ENCODE assay signal across 23 cellular contexts in the genomic region with DNA sequence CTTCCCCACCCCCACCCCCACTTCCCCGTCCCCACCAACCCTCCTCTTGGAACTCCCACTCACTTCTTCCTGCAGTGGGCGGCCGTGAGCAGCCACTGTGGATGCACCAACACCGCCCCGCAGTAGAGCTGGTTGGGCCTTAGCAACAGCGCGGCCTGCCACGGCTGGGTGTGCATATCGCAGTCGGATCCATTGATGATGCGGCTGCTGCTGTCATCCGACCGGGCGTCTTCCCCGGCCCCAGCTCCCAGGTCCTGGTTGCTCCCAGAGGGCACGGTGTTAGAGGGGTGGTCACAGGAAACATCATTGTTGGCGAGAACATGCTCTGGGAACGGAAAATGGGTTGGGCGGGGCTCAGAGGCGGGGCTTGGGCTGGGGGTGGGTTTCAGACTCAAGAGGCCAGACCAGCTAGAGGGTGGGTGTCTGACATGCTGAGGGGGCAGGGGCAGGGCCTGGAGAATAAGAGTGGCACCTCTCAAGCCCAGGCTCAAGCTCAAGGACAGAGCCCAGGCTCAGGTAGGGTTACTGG. TPM values are rescaled to one million over a fixed set of nuclear protein-coding genes. Genes with fewer than 3 reads are reported as not detected.
DNase-seq lines count a peak whose midpoint lies in the region; ATAC-seq, FAIRE-seq and TF ChIP-seq lines count a peak whose summit lies in the region.
"Had no signal": no experiment of that assay in that cellular context is flagged by ENCODE, and none has a peak within 500 bp of the region (broad histone marks: within the 10 kb centered on the region; RNA-seq: fewer than 3 reads in every experiment).

No MANE protein-coding gene starts in this region.

- no peaks in the 10 kb centered on the region for H3K79me1 ChIP-seq in H1 (ENCODE audit: low read depth, low read length)
- H3K79me1 ChIP-seq in neuronal stem cell (ENCODE audit: low read depth, low read length): no peaks in the 10 kb centered on the region

- H2BK12ac ChIP-seq in H1 (ENCODE audit: low read depth, low read length) (0 out of 2 replicates have a peak overlapping the region, but pooled peaks have one; percentile 60), neuronal stem cell (ENCODE audit: low read length) (peak overlapping the region; percentile 58)

- dilution Hi-C loops in mammary epithelial cell (cut with HindIII; ENCODE audit: low sequenced_read_pairs): no loop called here

- H3K18ac ChIP-seq in H1 (ENCODE audit: extremely low read depth, low read length) (no peak overlapping the region; the same call in 1 of the 2 replicates), neuronal stem cell (ENCODE audit: low read length) (no peak overlapping the region)

- TF ChIP-seq POLR2A in breast epithelium (IDR thresholded peaks at IDR 0.05) (no peak), H1 (IDR thresholded peaks at IDR 0.05; ENCODE audit: control extremely low read depth in 1 of 2, low read depth in 2 of 2, low read length in 2 of 2) (no peak)

- no peak overlapping the region; the same call in 1 of the 2 replicates for H4K8ac ChIP-seq in H1 (ENCODE audit: extremely low read depth, insufficient read depth, low read length)
- no peak overlapping the region for H4K8ac ChIP-seq in neuronal stem cell (ENCODE audit: low read depth, low read length)

- H3K79me2 ChIP-seq in mammary epithelial cell (ENCODE audit: insufficient read depth, low read length): peaks cover 42% of the 10 kb centered on the region
- no peaks in the 10 kb centered on the region for H3K79me2 ChIP-seq in H1 (ENCODE audit: control insufficient read depth in 1 of 2, insufficient read depth in 2 of 2, low read length in 2 of 2)

- ATAC-seq in HG03039 (IDR thresholded peaks at IDR 0.05; ENCODE audit: unreplicated experiment): no peak
- ATAC-seq: HepG2 had no signal

- H4K5ac ChIP-seq in H1 (ENCODE audit: insufficient read length, low read depth, low read length): no peak overlapping the region

- TF ChIP-seq RAD21 in H1 (IDR thresholded peaks at IDR 0.05 in 1 of 2, conservative IDR thresholded peaks at IDR 0.05 in 1 of 2; ENCODE audit: low read depth in 2 of 2, low read length in 2 of 2): no peak

- no peak overlapping the region for H2AFZ ChIP-seq in mammary epithelial cell (ENCODE audit: low read depth, low read length)
- no peak overlapping the region for H2AFZ ChIP-seq in H1 (ENCODE audit: low read length)
- H2AFZ ChIP-seq in neuronal stem cell (ENCODE audit: low read length): no peak overlapping the region

- no TSS peak for BruUV-seq in mammary epithelial cell (replicated peaks; lab: Mats Ljungman, UMichigan)

- TF ChIP-seq EP300 in H1 (IDR thresholded peaks at IDR 0.05; ENCODE audit: borderline replicate concordance in 1 of 2, low read depth in 2 of 2, low read length in 2 of 2): no peak

- peak overlapping the region; percentile 44 for H3K4me2 ChIP-seq in mammary epithelial cell (ENCODE audit: insufficient read depth, low read depth, low read length)
- no peak overlapping the region for H3K4me2 ChIP-seq in H1 (ENCODE audit: insufficient read depth in 1 of 2, low read depth in 2 of 2, low read length in 2 of 2)
- H3K4me2 ChIP-seq in neuronal stem cell (ENCODE audit: insufficient read depth, low read length, poor library complexity, severe bottlenecking): no peak overlapping the region
- H3K4me2 ChIP-seq: BLaER1 had no signal

- H3K9ac ChIP-seq in mammary epithelial cell (ENCODE audit: insufficient read depth, low read length): no peak overlapping the region
- no peak overlapping the region for H3K9ac ChIP-seq in H1 (replicated peaks in 1 of 4; ENCODE audit: extremely low read depth in 1 of 4, low read depth in 3 of 4, low read length in 3 of 4)
- no peak overlapping the region for H3K9ac ChIP-seq in neuronal stem cell (ENCODE audit: low read depth, low read length, poor library complexity)
- H3K9ac ChIP-seq: BLaER1 had no signal

- H2AK5ac ChIP-seq in H1 (ENCODE audit: low read depth, low read length): no peak overlapping the region
- H2AK5ac ChIP-seq in neuronal stem cell (ENCODE audit: low read depth, low read length): no peak overlapping the region

- H3K4ac ChIP-seq in H1 (replicated peaks; ENCODE audit: insufficient read length, low read depth, low read length): no peak overlapping the region
- H3K4ac ChIP-seq in neuronal stem cell (ENCODE audit: low read length): peak overlapping the region; percentile 37

- no peak overlapping the region for H2BK120ac ChIP-seq in H1 (replicated peaks; ENCODE audit: low read depth, low read length)
- no peak overlapping the region for H2BK120ac ChIP-seq in neuronal stem cell (ENCODE audit: low read depth, low read length)

- WGBS in mammary epithelial cell (ENCODE audit: low coverage, missing lambda C conversion rate): 86% methylated on average over 14 of the region's 20 CpGs
- 88% methylated on average over 18 of the region's 20 CpGs; no CpG with 5 or more reads in 1 of the 2 experiments for WGBS in H1 (ENCODE audit: extremely low coverage in 1 of 2, insufficient coverage in 1 of 2, insufficient read length in 1 of 2, insufficient replicate concordance in 2 of 2, low coverage in 1 of 2, low lambda C conversion rate in 2 of 2, missing lambda C conversion rate in 1 of 2), 2 experiments
- WGBS in neuronal stem cell (ENCODE audit: extremely low coverage in 2 of 2, insufficient read length in 2 of 2, insufficient replicate concordance in 1 of 2), 2 donors: no CpG with 5 or more reads among the region's 20 CpGs

- H3K14ac ChIP-seq in H1 (ENCODE audit: insufficient read length) (no peak overlapping the region), neuronal stem cell (ENCODE audit: low read length) (no peak overlapping the region)

- no peak for FAIRE-seq in H1 (lab: Jason Lieb, UNC)
- FAIRE-seq: GM12891, HepG2 had no signal

- H3K27me3 ChIP-seq in mammary epithelial cell (ENCODE audit: insufficient read depth, low read length): no peaks in the 10 kb centered on the region
- no peaks in the 10 kb centered on the region for H3K27me3 ChIP-seq in breast epithelium
- H3K27me3 ChIP-seq in H1 (replicated peaks in 1 of 4; ENCODE audit: control insufficient read depth in 3 of 4, extremely low read depth in 1 of 4, insufficient read depth in 3 of 4, low read length in 3 of 4): peaks cover 0 to 3% (median 0%) of the 10 kb centered on the region in 4 experiments; a peak in 2 of 7 replicates
- peaks cover 0 to 3% (median 0%) of the 10 kb centered on the region in 3 experiments for H3K27me3 ChIP-seq in neuronal stem cell (ENCODE audit: control insufficient read depth in 3 of 3, insufficient read depth in 3 of 3, low read depth in 1 of 3, low read length in 3 of 3)
- peaks cover 0 to 8% of the 10 kb centered on the region in 2 donors for H3K27me3 ChIP-seq in tibial artery
- H3K27me3 ChIP-seq: BLaER1 had no signal

- no peak overlapping the region for H3K4me3 ChIP-seq in mammary epithelial cell (replicated peaks in 1 of 3; ENCODE audit: insufficient read depth in 1 of 3, low read depth in 2 of 3, low read length in 3 of 3)
- H3K4me3 ChIP-seq in breast epithelium: no peak overlapping the region
- H3K4me3 ChIP-seq in H1 (ENCODE audit: extremely low read depth in 1 of 4, insufficient read depth in 2 of 4, low read depth in 3 of 4, low read length in 4 of 4): no peak overlapping the region
- H3K4me3 ChIP-seq in neuronal stem cell (ENCODE audit: low read length in 2 of 2): no peak overlapping the region
- no peak overlapping the region for H3K4me3 ChIP-seq in tibial artery
- H3K4me3 ChIP-seq: BLaER1 had no signal

- H3K23ac ChIP-seq in H1 (ENCODE audit: insufficient read length): no peak overlapping the region
- no peak overlapping the region for H3K23ac ChIP-seq in neuronal stem cell (ENCODE audit: low read depth, low read length, poor library complexity)

- no peak overlapping the region for H2BK20ac ChIP-seq in H1 (ENCODE audit: low read length)

- POLR2A ChIA-PET in H1 (lab: Charles Lee; ENCODE audit: partially characterized antibody): interaction anchor here (1.5 kb wide), 1 partner anchor 67 kb away, joined by 4 read pairs; no protein-coding TSS in a partner anchor

- CTCF ChIA-PET in mammary epithelial cell (lab: Charles Lee; ENCODE audit: low non-redundant PET): no interaction called here
- CTCF ChIA-PET in H1 (lab: Charles Lee; ENCODE audit: partially characterized antibody): interaction anchor here (1.0 to 2.8 kb wide), 6 partner anchors 10 to 27 kb away, joined by 3 to 9 read pairs (median 4); no protein-coding TSS in a partner anchor

- H3K27ac ChIP-seq in mammary epithelial cell (ENCODE audit: insufficient read depth, low read depth, low read length) (no peak overlapping the region), breast epithelium (no peak overlapping the region), H1 (ENCODE audit: low read depth, low read length) (no peak overlapping the region), neuronal stem cell (replicated peaks; ENCODE audit: low read length) (no peak overlapping the region), tibial artery (no peak overlapping the region)
- H3K27ac ChIP-seq: BLaER1 had no signal

- H2BK15ac ChIP-seq in H1 (ENCODE audit: low read length) (0 out of 2 replicates have a peak overlapping the region, but pooled peaks have one; percentile 46), neuronal stem cell (ENCODE audit: low read length) (no peak overlapping the region)

- no peaks in the 10 kb centered on the region for H4K20me1 ChIP-seq in mammary epithelial cell (ENCODE audit: insufficient read depth, low read length)
- no peaks in the 10 kb centered on the region for H4K20me1 ChIP-seq in H1 (replicated peaks in 1 of 2; ENCODE audit: control insufficient read depth in 1 of 2, insufficient read depth in 2 of 2, low read length in 2 of 2)
- H4K20me1 ChIP-seq: BLaER1 had no signal

- no peak overlapping the region for H4K91ac ChIP-seq in H1 (replicated peaks; ENCODE audit: insufficient read length, low read length)
- H4K91ac ChIP-seq in neuronal stem cell (ENCODE audit: low read depth, low read length, poor library complexity): no peak overlapping the region

- DNase-seq in mammary epithelial cell (no peak), breast epithelium (ENCODE audit: low spot score in 2 of 2) (no peak), H1 (ENCODE audit: low read depth in 1 of 2, low spot score in 2 of 2) (no peak), iPS-NIHi11 (ENCODE audit: low spot score) (peak; percentile 34), neuronal stem cell (ENCODE audit: low spot score) (no peak), tibial artery (no peak)
- DNase-seq in activated CD4-positive, alpha-beta T cell treated with anti-CD3 and anti-CD28 coated beads, Interleukin-2, amount 50 U/mL, for 48 hours: no peak
- DNase-seq: 8988T; CD4-positive, alpha-beta memory T cell; DMS153; DMS79; GOT3; HCEC 1CT; KBM-7 had no signal

- in situ Hi-C loops in mammary epithelial cell (cut with MboI; ENCODE audit: low sequenced_read_pairs in 2 of 2): no loop called here

- H2BK5ac ChIP-seq in H1 (ENCODE audit: low read depth, low read length): no peak overlapping the region; the same call in 1 of the 2 replicates
- H2BK5ac ChIP-seq in neuronal stem cell (ENCODE audit: low read length): no peak overlapping the region

- H3K4me1 ChIP-seq in mammary epithelial cell (ENCODE audit: insufficient read depth, low read length) (peaks cover 15% of the 10 kb centered on the region), breast epithelium (no peaks in the 10 kb centered on the region), H1 (replicated peaks in 1 of 4; ENCODE audit: control insufficient read depth in 3 of 4, insufficient read depth in 4 of 4, low read length in 3 of 4) (peaks cover 0 to 7% (median 4%) of the 10 kb centered on the region in 4 experiments; a peak in 6 of 7 replicates), neuronal stem cell (ENCODE audit: control insufficient read depth in 2 of 2, insufficient read depth in 1 of 2, low read depth in 1 of 2, low read length in 2 of 2) (no peaks in the 10 kb centered on the region), tibial artery (no peaks in the 10 kb centered on the region)
- H3K4me1 ChIP-seq: BLaER1 had no signal

- intact Hi-C loops in mammary epithelial cell (cut with micrococcal nuclease): no loop called here
- intact Hi-C loops in breast epithelium (cut with DNase I; ENCODE audit: low total_unique reads): no loop called here
- intact Hi-C loops in tibial artery (cut with DNase I; ENCODE audit: low total_unique reads): no loop called here

- H3K9me3 ChIP-seq in mammary epithelial cell (replicated peaks; ENCODE audit: insufficient read depth, low read length): no peaks in the 10 kb centered on the region
- H3K9me3 ChIP-seq in breast epithelium: no peaks in the 10 kb centered on the region
- no peaks in the 10 kb centered on the region for H3K9me3 ChIP-seq in H1 (ENCODE audit: insufficient read depth in 2 of 2, low read depth in 1 of 2, low read length in 1 of 2)
- H3K9me3 ChIP-seq in neuronal stem cell (replicated peaks in 1 of 2; ENCODE audit: control insufficient read depth in 2 of 2, insufficient read depth in 1 of 2, low read depth in 1 of 2, low read length in 2 of 2): no peaks in the 10 kb centered on the region
- no peaks in the 10 kb centered on the region for H3K9me3 ChIP-seq in tibial artery
- H3K9me3 ChIP-seq: BLaER1 had no signal

- H3K36me3 ChIP-seq in mammary epithelial cell (ENCODE audit: insufficient read depth, low read length): peaks cover 29% of the 10 kb centered on the region
- H3K36me3 ChIP-seq in breast epithelium: no peaks in the 10 kb centered on the region
- no peaks in the 10 kb centered on the region for H3K36me3 ChIP-seq in H1 (ENCODE audit: control insufficient read depth in 2 of 4, insufficient read depth in 4 of 4, low read length in 3 of 4)
- H3K36me3 ChIP-seq in neuronal stem cell (replicated peaks in 1 of 2; ENCODE audit: control insufficient read depth in 2 of 2, insufficient read depth in 2 of 2, low read length in 2 of 2): no peaks in the 10 kb centered on the region
- no peaks in the 10 kb centered on the region for H3K36me3 ChIP-seq in tibial artery
- H3K36me3 ChIP-seq: BLaER1 had no signal

- TF ChIP-seq CTCF in mammary epithelial cell (conservative IDR thresholded peaks at IDR 0.05 in 1 of 2, IDR thresholded peaks at IDR 0.05 in 1 of 2; ENCODE audit: extremely low read depth in 1 of 2, insufficient read depth in 1 of 2, low read depth in 1 of 2, low read length in 2 of 2) (no peak), breast epithelium (IDR thresholded peaks at IDR 0.05) (no peak), H1 (IDR thresholded peaks at IDR 0.05; ENCODE audit: control extremely low read depth in 1 of 3, insufficient read depth in 1 of 3, low read depth in 1 of 3, low read length in 3 of 3) (no peak), tibial artery (IDR thresholded peaks at IDR 0.05) (no peak)

- H3K23me2 ChIP-seq in H1 (ENCODE audit: low read depth, low read length): peaks cover 4% of the 10 kb centered on the region; the same call in 1 of the 2 replicates

- H3K56ac ChIP-seq in H1 (replicated peaks; ENCODE audit: insufficient read length, low read depth, low read length): no peak overlapping the region

RNA-seq across cellular contexts. Expression of a gene that starts 3.0 kb away (rescaled TPM):
- 1,000 to 10,000 TPM in 1 of 2 donors, 100 to 1,000 TPM in 1; 485 to 1,207 TPM for total RNA-seq in mammary epithelial cell
- polyA plus RNA-seq in mammary epithelial cell: 1,184 TPM
- polyA minus RNA-seq in mammary epithelial cell: 1,437 TPM
- total RNA-seq in breast epithelium: 100 to 1,000 TPM in 1 of 3 donors, 10 to 100 TPM in 1, not detected in 1; 16.1 to 182 TPM
- total RNA-seq in H1 (2021; fragmentation: NEBNext Ultra II Directional; extraction: Animal tissue kit (Norgen Biotek cat#: 25700)): 0.55 and 0.76 TPM in 2 replicates
- 1.7 and 2.0 TPM in 2 replicates for polyA plus RNA-seq in H1 (2011; rRNA removed)
- 1.2 TPM for polyA plus RNA-seq in H1 (2011; cell fraction: cytosol; rRNA removed)
- polyA plus RNA-seq in H1 (2011; cell fraction: nucleus; rRNA removed): 1.1 TPM
- 0.34 to 0.86 TPM (median 0.69 TPM) in 4 replicates for polyA plus RNA-seq in H1 (2012, experiment 1 of 2)
- 0.63 TPM for polyA plus RNA-seq in H1 (2012, experiment 2 of 2)
- 0.73 TPM for polyA plus RNA-seq in H1 (2013, experiment 1 of 2)
- polyA plus RNA-seq in H1 (2013, experiment 2 of 2): 0.77 TPM
- polyA minus RNA-seq in H1 (2011; rRNA and poly(A)+ RNA removed): 0.25 and 0.78 TPM in 2 replicates
- not detected for polyA minus RNA-seq in H1 (2011; cell fraction: cytosol; rRNA and poly(A)+ RNA removed)
- not detected for polyA minus RNA-seq in H1 (2011; cell fraction: nucleus; rRNA and poly(A)+ RNA removed)
- not detected for polyA plus RNA-seq in neuronal stem cell (2013, experiment 1 of 2)
- polyA plus RNA-seq in neuronal stem cell (2013, experiment 2 of 2): not detected
- total RNA-seq: A673; CD4-positive, alpha-beta memory T cell; Daoy; HepG2 had no signal
- polyA plus RNA-seq: AG04450; CD14-positive monocyte; CD4-positive, alpha-beta memory T cell; HepG2; IgD-negative memory B cell had no signal

RNA-seq across cellular contexts. Expression of a gene that starts 19.5 kb away (rescaled TPM):
- total RNA-seq in mammary epithelial cell (100 to 1,000 TPM in 1 of 2 donors, 10 to 100 TPM in 1; 12.7 to 175 TPM), breast epithelium (10 to 100 TPM in 1 of 3 donors, under 1 TPM in 1, not detected in 1; 0.98 to 14.8 TPM)
- polyA plus RNA-seq in mammary epithelial cell (34.6 TPM), H1 (2011; rRNA removed) (2.6 and 3.2 TPM in 2 replicates)
- 35.4 TPM for polyA minus RNA-seq in mammary epithelial cell
- 0.55 and 0.69 TPM in 2 replicates for total RNA-seq in H1 (2021; fragmentation: NEBNext Ultra II Directional; extraction: Animal tissue kit (Norgen Biotek cat#: 25700))
- 2.5 TPM for polyA plus RNA-seq in H1 (2011; cell fraction: cytosol; rRNA removed)
- polyA plus RNA-seq in H1 (2011; cell fraction: nucleus; rRNA removed): 1.7 TPM
- 1.3 to 2.5 TPM (median 2.3 TPM) in 4 replicates for polyA plus RNA-seq in H1 (2012, experiment 1 of 2)
- 2.4 TPM for polyA plus RNA-seq in H1 (2012, experiment 2 of 2)
- polyA plus RNA-seq in H1 (2013, experiment 1 of 2): 1.4 TPM
- polyA plus RNA-seq in H1 (2013, experiment 2 of 2): 1.8 TPM
- 1.3 and 2.0 TPM in 2 replicates for polyA minus RNA-seq in H1 (2011; rRNA and poly(A)+ RNA removed)
- polyA minus RNA-seq in H1 (2011; cell fraction: cytosol; rRNA and poly(A)+ RNA removed): not detected
- 0.60 TPM for polyA minus RNA-seq in H1 (2011; cell fraction: nucleus; rRNA and poly(A)+ RNA removed)
- 0.57 TPM for polyA plus RNA-seq in neuronal stem cell (2013, experiment 1 of 2)
- 0.53 TPM for polyA plus RNA-seq in neuronal stem cell (2013, experiment 2 of 2)
- total RNA-seq: A673; CD4-positive, alpha-beta memory T cell; Daoy had no signal
- polyA plus RNA-seq: AG04450; CD14-positive monocyte; CD4-positive, alpha-beta memory T cell; IgD-negative memory B cell had no signal

RNA-seq across cellular contexts. Expression of a gene that starts 33.9 kb away (rescaled TPM):
- total RNA-seq in mammary epithelial cell: 100 to 1,000 TPM in 1 of 2 donors, 10 to 100 TPM in 1; 47.3 to 584 TPM
- 196 TPM for polyA plus RNA-seq in mammary epithelial cell
- polyA minus RNA-seq in mammary epithelial cell: 231 TPM
- 100 to 1,000 TPM in 1 of 3 donors, 1 to 10 TPM in 1, not detected in 1; 7.5 to 103 TPM for total RNA-seq in breast epithelium
- 0.55 and 0.73 TPM in 2 replicates for total RNA-seq in H1 (2021; fragmentation: NEBNext Ultra II Directional; extraction: Animal tissue kit (Norgen Biotek cat#: 25700))
- polyA plus RNA-seq in H1 (2011; rRNA removed): 1.4 and 2.1 TPM in 2 replicates
- 1.6 TPM for polyA plus RNA-seq in H1 (2011; cell fraction: cytosol; rRNA removed)
- 3.5 TPM for polyA plus RNA-seq in H1 (2011; cell fraction: nucleus; rRNA removed)
- polyA plus RNA-seq in H1 (2012, experiment 1 of 2): 1.0 to 1.7 TPM (median 1.4 TPM) in 4 replicates
- 0.35 TPM for polyA plus RNA-seq in H1 (2012, experiment 2 of 2)
- polyA plus RNA-seq in H1 (2013, experiment 1 of 2): 0.87 TPM
- 0.90 TPM for polyA plus RNA-seq in H1 (2013, experiment 2 of 2)
- 0.39 and 0.57 TPM in 2 replicates for polyA minus RNA-seq in H1 (2011; rRNA and poly(A)+ RNA removed)
- polyA minus RNA-seq in H1 (2011; cell fraction: cytosol; rRNA and poly(A)+ RNA removed): 1.3 TPM
- polyA minus RNA-seq in H1 (2011; cell fraction: nucleus; rRNA and poly(A)+ RNA removed): 1.3 TPM
- polyA plus RNA-seq in neuronal stem cell (2013, experiment 1 of 2): 0.47 TPM
- polyA plus RNA-seq in neuronal stem cell (2013, experiment 2 of 2): 0.37 TPM
- total RNA-seq: A673; CD4-positive, alpha-beta memory T cell; Daoy; HepG2 had no signal
- polyA plus RNA-seq: AG04450; CD14-positive monocyte; CD4-positive, alpha-beta memory T cell; HepG2; IgD-negative memory B cell had no signal

RNA-seq across cellular contexts. Expression of a gene that starts 38.7 kb away (rescaled TPM):
- total RNA-seq in mammary epithelial cell (not detected), breast epithelium (not detected)
- polyA plus RNA-seq in mammary epithelial cell (not detected), H1 (2011; rRNA removed) (0.44 and 6.8 TPM in 2 replicates)
- not detected for polyA minus RNA-seq in mammary epithelial cell
- 1.3 TPM in 1 of 2 replicates, not detected in the other for total RNA-seq in H1 (2021; fragmentation: NEBNext Ultra II Directional; extraction: Animal tissue kit (Norgen Biotek cat#: 25700))
- polyA plus RNA-seq in H1 (2011; cell fraction: cytosol; rRNA removed): 0.41 TPM
- polyA plus RNA-seq in H1 (2011; cell fraction: nucleus; rRNA removed): 2.3 TPM
- 0.20 to 1.7 TPM (median 0.57 TPM) in 4 replicates for polyA plus RNA-seq in H1 (2012, experiment 1 of 2)
- not detected for polyA plus RNA-seq in H1 (2012, experiment 2 of 2)
- polyA plus RNA-seq in H1 (2013, experiment 1 of 2): 0.91 TPM
- polyA plus RNA-seq in H1 (2013, experiment 2 of 2): 0.77 TPM
- polyA minus RNA-seq in H1 (2011; rRNA and poly(A)+ RNA removed): 0.82 TPM in 1 of 2 replicates, not detected in the other
- not detected for polyA minus RNA-seq in H1 (2011; cell fraction: cytosol; rRNA and poly(A)+ RNA removed)
- polyA minus RNA-seq in H1 (2011; cell fraction: nucleus; rRNA and poly(A)+ RNA removed): not detected
- polyA plus RNA-seq in neuronal stem cell (2013, experiment 1 of 2): not detected
- not detected for polyA plus RNA-seq in neuronal stem cell (2013, experiment 2 of 2)
- total RNA-seq: A673; CD4-positive, alpha-beta memory T cell; Daoy; HepG2 had no signal
- polyA plus RNA-seq: AG04450; CD14-positive monocyte; CD4-positive, alpha-beta memory T cell; HepG2; IgD-negative memory B cell had no signal

RNA-seq across cellular contexts. Expression of a gene that starts 51.5 kb away (rescaled TPM):
- 10 to 100 TPM; 51.5 to 80.0 TPM for total RNA-seq in mammary epithelial cell
- polyA plus RNA-seq in mammary epithelial cell: 127 TPM
- polyA minus RNA-seq in mammary epithelial cell: 167 TPM
- total RNA-seq in breast epithelium: 10 to 100 TPM in 2 of 3 donors, not detected in 1; 13.4 to 46.2 TPM
- 2.1 and 2.9 TPM in 2 replicates for total RNA-seq in H1 (2021; fragmentation: NEBNext Ultra II Directional; extraction: Animal tissue kit (Norgen Biotek cat#: 25700))
- polyA plus RNA-seq in H1 (2011; rRNA removed): 3.6 and 7.1 TPM in 2 replicates
- 6.5 TPM for polyA plus RNA-seq in H1 (2011; cell fraction: cytosol; rRNA removed)
- polyA plus RNA-seq in H1 (2011; cell fraction: nucleus; rRNA removed): 8.0 TPM
- polyA plus RNA-seq in H1 (2012, experiment 1 of 2): 3.4 to 7.9 TPM (median 5.6 TPM) in 4 replicates
- 4.1 TPM for polyA plus RNA-seq in H1 (2012, experiment 2 of 2)
- polyA plus RNA-seq in H1 (2013, experiment 1 of 2): 6.8 TPM
- polyA plus RNA-seq in H1 (2013, experiment 2 of 2): 6.9 TPM
- 3.4 and 3.5 TPM in 2 replicates for polyA minus RNA-seq in H1 (2011; rRNA and poly(A)+ RNA removed)
- not detected for polyA minus RNA-seq in H1 (2011; cell fraction: cytosol; rRNA and poly(A)+ RNA removed)
- 3.7 TPM for polyA minus RNA-seq in H1 (2011; cell fraction: nucleus; rRNA and poly(A)+ RNA removed)
- 2.1 TPM for polyA plus RNA-seq in neuronal stem cell (2013, experiment 1 of 2)
- polyA plus RNA-seq in neuronal stem cell (2013, experiment 2 of 2): 1.1 TPM
- total RNA-seq: A673; CD4-positive, alpha-beta memory T cell; Daoy; HepG2 had no signal
- polyA plus RNA-seq: AG04450; CD14-positive monocyte; CD4-positive, alpha-beta memory T cell; HepG2; IgD-negative memory B cell had no signal
